Comparison of ENCODE assay signal across 25 cellular contexts in genomic region chr1:221071761-221072160, GRCh38.
"Had no signal": no experiment of that assay in that cellular context is flagged by ENCODE, and none has a peak within 500 bp of the region (broad histone marks: within the 10 kb centered on the region; RNA-seq: fewer than 3 reads in every experiment).

No MANE protein-coding gene starts in this region.

- H3K9me3 Mint-ChIP-seq: activated CD8-positive, alpha-beta T cell treated with anti-CD3 and anti-CD28 coated beads for 36 hours; activated naive CD8-positive, alpha-beta T cell treated with anti-CD3 and anti-CD28 coated beads, Interleukin-2, amount 50 U/mL, for 24 hours; activated T-cell treated with anti-CD3 and anti-CD28 coated beads, Interleukin-2, amount 50 U/mL, for 4 hours; activated T-helper 17 cell treated with anti-CD3 and anti-CD28 coated beads, Interleukin-2, amount 50 U/mL, for 72 hours; central memory CD8-positive, alpha-beta T cell; stimulated activated effector memory CD8-positive, alpha-beta T cell treated with anti-CD3 and anti-CD28 coated beads, Interleukin-12 subunit alpha, Interleukin-12 subunit beta, amount 100 ng/mL, for 72 hours had no signal

- H3K27me3 Mint-ChIP-seq: central memory CD8-positive, alpha-beta T cell had no signal

- H3K36me3 ChIP-seq: breast epithelium, esophagus muscularis mucosa, left ventricle myocardium inferior, ovary, right lobe of liver, stomach, thyroid gland, upper lobe of left lung, vagina had no signal

- H3K4me1 Mint-ChIP-seq: activated naive CD4-positive, alpha-beta T cell treated with anti-CD3 and anti-CD28 coated beads, Interleukin-2, amount 50 U/mL, for 24 hours; activated T-helper 17 cell treated with anti-CD3 and anti-CD28 coated beads, Interleukin-2, amount 50 U/mL, for 72 hours; central memory CD8-positive, alpha-beta T cell; stimulated activated effector memory CD8-positive, alpha-beta T cell treated with anti-CD3 and anti-CD28 coated beads, Interleukin-12 subunit alpha, Interleukin-12 subunit beta, amount 100 ng/mL, for 72 hours; WTC11 had no signal

- H3K4me3 Mint-ChIP-seq: activated CD8-positive, alpha-beta T cell treated with anti-CD3 and anti-CD28 coated beads for 36 hours; activated naive CD4-positive, alpha-beta T cell treated with anti-CD3 and anti-CD28 coated beads, Interleukin-2, amount 50 U/mL, for 24 hours; activated naive CD8-positive, alpha-beta T cell treated with anti-CD3 and anti-CD28 coated beads, Interleukin-2, amount 50 U/mL, for 24 hours; activated T-cell treated with anti-CD3 and anti-CD28 coated beads, Interleukin-2, amount 50 U/mL, for 4 hours; activated T-helper 17 cell treated with anti-CD3 and anti-CD28 coated beads, Interleukin-2, amount 50 U/mL, for 72 hours; central memory CD8-positive, alpha-beta T cell; naive thymus-derived CD4-positive, alpha-beta T cell; stimulated activated effector memory CD8-positive, alpha-beta T cell treated with anti-CD3 and anti-CD28 coated beads, Interleukin-12 subunit alpha, Interleukin-12 subunit beta, amount 100 ng/mL, for 72 hours; WTC11 had no signal

- H3K27me3 ChIP-seq: breast epithelium, esophagus muscularis mucosa, ovary, right lobe of liver, stomach, thyroid gland, upper lobe of left lung, vagina had no signal

- H3K9me3 ChIP-seq: breast epithelium, esophagus muscularis mucosa, left ventricle myocardium inferior, ovary, stomach, thyroid gland, upper lobe of left lung, vagina had no signal

- H3K4me3 ChIP-seq: breast epithelium, esophagus muscularis mucosa, left ventricle myocardium inferior, ovary, right lobe of liver, stomach, thyroid gland, upper lobe of left lung, vagina had no signal

- H3K4me1 ChIP-seq: breast epithelium, esophagus muscularis mucosa, left ventricle myocardium inferior, right lobe of liver, stomach, thyroid gland, vagina had no signal

- H3K36me3 Mint-ChIP-seq: activated naive CD4-positive, alpha-beta T cell treated with anti-CD3 and anti-CD28 coated beads, Interleukin-2, amount 50 U/mL, for 24 hours; naive thymus-derived CD4-positive, alpha-beta T cell; stimulated activated effector memory CD8-positive, alpha-beta T cell treated with anti-CD3 and anti-CD28 coated beads, Interleukin-12 subunit alpha, Interleukin-12 subunit beta, amount 100 ng/mL, for 72 hours had no signal

- DNase-seq: activated CD4-positive, alpha-beta T cell treated with anti-CD3 and anti-CD28 coated beads, Interleukin-2, amount 50 U/mL, for 1 hour; activated CD8-positive, alpha-beta T cell treated with anti-CD3 and anti-CD28 coated beads for 36 hours; activated naive CD8-positive, alpha-beta T cell treated with anti-CD3 and anti-CD28 coated beads, Interleukin-2, amount 50 U/mL, for 24 hours; activated T-cell treated with anti-CD3 and anti-CD28 coated beads, Interleukin-2, amount 50 U/mL, for 4 hours; dermis blood vessel endothelial cell; effector CD4-positive, alpha-beta T cell; left ventricle myocardium inferior; naive thymus-derived CD4-positive, alpha-beta T cell; ovary; right lobe of liver; stimulated activated CD4-positive, alpha-beta T cell treated with anti-CD3 and anti-CD28 coated beads, Interleukin-12 subunit alpha, Interleukin-12 subunit beta, amount 100 ng/mL, for 4 hours; stimulated activated CD4-positive, alpha-beta T cell treated with anti-CD3 and anti-CD28 coated beads, Interleukin-4, amount 100 ng/mL, for 24 hours; stomach; T-helper 2 cell; thyroid gland; upper lobe of left lung had no signal

- H3K27ac Mint-ChIP-seq: activated CD8-positive, alpha-beta T cell treated with anti-CD3 and anti-CD28 coated beads for 36 hours; activated naive CD4-positive, alpha-beta T cell treated with anti-CD3 and anti-CD28 coated beads, Interleukin-2, amount 50 U/mL, for 24 hours; activated naive CD8-positive, alpha-beta T cell treated with anti-CD3 and anti-CD28 coated beads, Interleukin-2, amount 50 U/mL, for 24 hours; activated T-helper 17 cell treated with anti-CD3 and anti-CD28 coated beads, Interleukin-2, amount 50 U/mL, for 72 hours; naive thymus-derived CD4-positive, alpha-beta T cell; progenitor cell of endocrine pancreas; stimulated activated effector memory CD8-positive, alpha-beta T cell treated with anti-CD3 and anti-CD28 coated beads, Interleukin-12 subunit alpha, Interleukin-12 subunit beta, amount 100 ng/mL, for 72 hours; WTC11 had no signal

- ATAC-seq: activated CD8-positive, alpha-beta T cell treated with anti-CD3 and anti-CD28 coated beads for 36 hours; activated naive CD8-positive, alpha-beta T cell treated with anti-CD3 and anti-CD28 coated beads, Interleukin-2, amount 50 U/mL, for 24 hours; activated T-cell treated with anti-CD3 and anti-CD28 coated beads, Interleukin-2, amount 50 U/mL, for 4 hours; activated T-helper 17 cell treated with anti-CD3 and anti-CD28 coated beads, Interleukin-2, amount 50 U/mL, for 72 hours; naive thymus-derived CD4-positive, alpha-beta T cell; stimulated activated effector memory CD8-positive, alpha-beta T cell treated with anti-CD3 and anti-CD28 coated beads, Interleukin-12 subunit alpha, Interleukin-12 subunit beta, amount 100 ng/mL, for 72 hours; WTC11 had no signal

- H3K27ac ChIP-seq: breast epithelium, esophagus muscularis mucosa, left ventricle myocardium inferior, ovary, right lobe of liver, stomach, thyroid gland, upper lobe of left lung, vagina had no signal
